In genomic region chr11:87494936-87495335, GRCh38 we compare ENCODE assay signal across 5 cellular contexts.
DNase-seq lines count a peak whose midpoint lies in the region; TF ChIP-seq lines count a peak whose summit lies in the region.
"Not testable (repeated sequence)": the region's sequence is repeated elsewhere in the genome, so short reads cannot be mapped to it uniquely, and the experiment has no call there.

No MANE protein-coding gene starts in this region.

- H3K4me3 ChIP-seq in HUES6 (ENCODE audit: low read depth, low read length); endodermal cell (ENCODE audit: low read length); neural progenitor cell: not testable (repeated sequence)

- not testable (repeated sequence) for H3K27me3 ChIP-seq in HUES6 (ENCODE audit: control insufficient read depth, insufficient read depth, low read length); endodermal cell (ENCODE audit: control insufficient read depth, insufficient read depth, low read length, poor library complexity, severe bottlenecking); neural progenitor cell

- not testable (repeated sequence) for H3K27me3 Mint-ChIP-seq in activated naive CD4-positive, alpha-beta T cell treated with anti-CD3 and anti-CD28 coated beads for 36 hours (ENCODE audit: low read depth); endodermal cell (ENCODE audit: insufficient read depth); neural progenitor cell (ENCODE audit: insufficient read depth, low read depth)

- not testable (repeated sequence) for H4K20me1 ChIP-seq in neural progenitor cell (ENCODE audit: low read depth)

- WGBS in endodermal cell (ENCODE audit: insufficient coverage in 1 of 2, insufficient read length in 1 of 2), 2 experiments = 82% methylated on average over 3 of the region's 3 CpGs; no CpG with 5 or more reads in 1 of the 2 experiments

- peak overlapping the region; percentile 21 for H3K27ac Mint-ChIP-seq in activated naive CD4-positive, alpha-beta T cell treated with anti-CD3 and anti-CD28 coated beads for 36 hours
- H3K27ac Mint-ChIP-seq in endodermal cell = peak overlapping the region; percentile 45
- H3K27ac Mint-ChIP-seq in neural progenitor cell = not testable (repeated sequence)

- intact Hi-C loops in activated naive CD4-positive, alpha-beta T cell treated with anti-CD3 and anti-CD28 coated beads for 36 hours (cut with micrococcal nuclease) = not testable (repeated sequence)

- H3K4me3 Mint-ChIP-seq in activated naive CD4-positive, alpha-beta T cell treated with anti-CD3 and anti-CD28 coated beads for 36 hours; endodermal cell: not testable (repeated sequence)
- peak overlapping the region; percentile 3 for H3K4me3 Mint-ChIP-seq in neural progenitor cell

- H3K9ac ChIP-seq in HUES6 (ENCODE audit: low read length) = peak overlapping the region; percentile 5
- not testable (repeated sequence) for H3K9ac ChIP-seq in endodermal cell (ENCODE audit: extremely low read depth, low read length, poor library complexity, severe bottlenecking); neural progenitor cell

- H3K9me3 ChIP-seq in HUES6 (ENCODE audit: control insufficient read depth, insufficient read depth, low read depth, low read length) (peaks cover 13% of the 10 kb centered on the region; the same call in 1 of the 2 replicates), endodermal cell (ENCODE audit: control insufficient read depth, low read length) (peaks cover 11% of the 10 kb centered on the region)
- H3K9me3 ChIP-seq in neural progenitor cell (ENCODE audit: low read depth) = not testable (repeated sequence)

- not testable (repeated sequence) for H3K4me1 Mint-ChIP-seq in activated naive CD4-positive, alpha-beta T cell treated with anti-CD3 and anti-CD28 coated beads for 36 hours (ENCODE audit: low read depth)
- peaks cover 13% of the 10 kb centered on the region for H3K4me1 Mint-ChIP-seq in endodermal cell
- H3K4me1 Mint-ChIP-seq in neural progenitor cell = peaks cover 23% of the 10 kb centered on the region

- peak; percentile 14 for DNase-seq in ELF-1 (ENCODE audit: low read depth, low spot score)
- DNase-seq in activated naive CD4-positive, alpha-beta T cell treated with anti-CD3 and anti-CD28 coated beads for 36 hours; neural progenitor cell (ENCODE audit: low spot score): not testable (repeated sequence)
- peak; percentile 64 for DNase-seq in endodermal cell

- not testable (repeated sequence) for H3K9me3 Mint-ChIP-seq in activated naive CD4-positive, alpha-beta T cell treated with anti-CD3 and anti-CD28 coated beads for 36 hours
- peaks cover 22% of the 10 kb centered on the region for H3K9me3 Mint-ChIP-seq in endodermal cell
- peaks cover 12% of the 10 kb centered on the region for H3K9me3 Mint-ChIP-seq in neural progenitor cell

- not testable (repeated sequence) for H3K36me3 ChIP-seq in HUES6 (ENCODE audit: control insufficient read depth, insufficient read depth, low read length); endodermal cell (ENCODE audit: control insufficient read depth, insufficient read depth, low read length); neural progenitor cell

- H3K36me3 Mint-ChIP-seq in activated naive CD4-positive, alpha-beta T cell treated with anti-CD3 and anti-CD28 coated beads for 36 hours (ENCODE audit: low read depth); endodermal cell (ENCODE audit: low read depth); neural progenitor cell: not testable (repeated sequence)

- not testable (repeated sequence) for H2AFZ ChIP-seq in neural progenitor cell (replicated peaks)

- H3K27ac ChIP-seq in HUES6 (ENCODE audit: low read depth, low read length) = peak overlapping the region; percentile 70; the same call in 1 of the 2 replicates
- not testable (repeated sequence) for H3K27ac ChIP-seq in endodermal cell (ENCODE audit: low read depth, low read length); neural progenitor cell

- H3K4me2 ChIP-seq in neural progenitor cell = not testable (repeated sequence)

- CTCF ChIA-PET in activated naive CD4-positive, alpha-beta T cell treated with anti-CD3 and anti-CD28 coated beads for 36 hours (lab: Charles Lee) = not testable (repeated sequence)

- H3K4me1 ChIP-seq in HUES6 (ENCODE audit: control insufficient read depth, insufficient read depth, low read length) = peaks cover 14% of the 10 kb centered on the region
- H3K4me1 ChIP-seq in endodermal cell (ENCODE audit: control insufficient read depth, insufficient read depth, low read length) = not testable (repeated sequence)
- peaks cover 11% of the 10 kb centered on the region for H3K4me1 ChIP-seq in neural progenitor cell

- not testable (repeated sequence) for H3K79me2 ChIP-seq in neural progenitor cell (ENCODE audit: low read depth)

- H3F3A ChIP-seq in neural progenitor cell (ENCODE audit: low read depth) = not testable (repeated sequence)

- not testable (repeated sequence) for TF ChIP-seq CTCF in endodermal cell (conservative IDR thresholded peaks at IDR 0.05); neural progenitor cell (IDR thresholded peaks at IDR 0.05)
